Comparison of ENCODE assay signal across 18 cellular contexts in genomic region chr2:201138401-201138970, GRCh38. TPM values are rescaled to one million over a fixed set of nuclear protein-coding genes. Genes with fewer than 3 reads are reported as not detected.
DNase-seq lines count a peak whose midpoint lies in the region; ATAC-seq lines count a peak whose summit lies in the region.
"Had no signal": no experiment of that assay in that cellular context is flagged by ENCODE, and none has a peak within 500 bp of the region (broad histone marks: within the 10 kb centered on the region; RNA-seq: fewer than 3 reads in every experiment).

No MANE protein-coding gene starts in this region.

- H3K27me3 Mint-ChIP-seq in activated T-cell treated with anti-CD3 and anti-CD28 coated beads, Interleukin-2, amount 50 U/mL, for 24 hours, result no peaks in the 10 kb centered on the region
- H3K27me3 Mint-ChIP-seq in activated T-cell treated with anti-CD3 and anti-CD28 coated beads, Interleukin-2, amount 50 U/mL, for 4 hours (ENCODE audit: low read depth), result no peaks in the 10 kb centered on the region
- H3K27me3 Mint-ChIP-seq in immature natural killer cell (ENCODE audit: low read depth in 3 of 3) (peaks cover 0 to 1% (median 0%) of the 10 kb centered on the region in 3 donors), T-cell (no peaks in the 10 kb centered on the region)
- H3K27me3 Mint-ChIP-seq: naive B cell had no signal

- peaks cover 15% of the 10 kb centered on the region for H3K4me1 ChIP-seq in HUES6 (ENCODE audit: control insufficient read depth, insufficient read depth, low read length)

- H3K27ac Mint-ChIP-seq in activated T-cell treated with anti-CD3 and anti-CD28 coated beads, Interleukin-2, amount 50 U/mL, for 24 hours, result peak overlapping the region; percentile 78
- peak overlapping the region in 5 of 6 donors; percentile 9 to 81 (median 69) for H3K27ac Mint-ChIP-seq in immature natural killer cell
- H3K27ac Mint-ChIP-seq in stimulated activated effector memory CD8-positive, alpha-beta T cell treated with anti-CD3 and anti-CD28 coated beads, Interleukin-12 subunit alpha, Interleukin-12 subunit beta, amount 100 ng/mL, for 72 hours, result peak overlapping the region; percentile 83
- H3K27ac Mint-ChIP-seq in T-cell, result peak overlapping the region in 1 of 2 donors; percentile 31

- H3K9me3 ChIP-seq in HUES6 (ENCODE audit: control insufficient read depth, insufficient read depth, low read depth, low read length), result no peaks in the 10 kb centered on the region

- peak overlapping the region; percentile 36 for H3K9ac ChIP-seq in HUES6 (ENCODE audit: low read length)

- H3K4me3 Mint-ChIP-seq in activated T-cell treated with anti-CD3 and anti-CD28 coated beads, Interleukin-2, amount 50 U/mL, for 24 hours, result peak overlapping the region; percentile 37
- no peak overlapping the region for H3K4me3 Mint-ChIP-seq in activated T-cell treated with anti-CD3 and anti-CD28 coated beads, Interleukin-2, amount 50 U/mL, for 4 hours
- H3K4me3 Mint-ChIP-seq in immature natural killer cell, result no peak overlapping the region
- peak overlapping the region; percentile 29 for H3K4me3 Mint-ChIP-seq in stimulated activated effector memory CD8-positive, alpha-beta T cell treated with anti-CD3 and anti-CD28 coated beads, Interleukin-12 subunit alpha, Interleukin-12 subunit beta, amount 100 ng/mL, for 72 hours
- no peak overlapping the region for H3K4me3 Mint-ChIP-seq in T-cell
- H3K4me3 Mint-ChIP-seq: H9 had no signal

- H3K27ac ChIP-seq in HUES6 (ENCODE audit: low read depth, low read length), result no peak overlapping the region
- H3K27ac ChIP-seq: coronary artery, epithelial cell of prostate, SK-N-MC had no signal

- CTCF ChIA-PET in T-cell (lab: Charles Lee), result no interaction called here

- no peak overlapping the region for H3K4me3 ChIP-seq in HUES6 (ENCODE audit: low read depth, low read length)
- H3K4me3 ChIP-seq: coronary artery, SK-N-MC had no signal

- POLR2A ChIA-PET in T-cell (lab: Charles Lee), result no interaction called here

- H3K9me3 Mint-ChIP-seq in activated T-cell treated with anti-CD3 and anti-CD28 coated beads, Interleukin-2, amount 50 U/mL, for 24 hours, result no peaks in the 10 kb centered on the region
- H3K9me3 Mint-ChIP-seq in activated T-cell treated with anti-CD3 and anti-CD28 coated beads, Interleukin-2, amount 50 U/mL, for 4 hours, result no peaks in the 10 kb centered on the region
- H3K9me3 Mint-ChIP-seq in immature natural killer cell (no peaks in the 10 kb centered on the region), T-cell (no peaks in the 10 kb centered on the region)
- no peaks in the 10 kb centered on the region for H3K9me3 Mint-ChIP-seq in stimulated activated effector memory CD8-positive, alpha-beta T cell treated with anti-CD3 and anti-CD28 coated beads, Interleukin-12 subunit alpha, Interleukin-12 subunit beta, amount 100 ng/mL, for 72 hours
- H3K9me3 Mint-ChIP-seq: H9, naive B cell had no signal

- no peaks in the 10 kb centered on the region for H3K27me3 ChIP-seq in HUES6 (ENCODE audit: control insufficient read depth, insufficient read depth, low read length)

- H3K4me1 Mint-ChIP-seq in activated T-cell treated with anti-CD3 and anti-CD28 coated beads, Interleukin-2, amount 50 U/mL, for 24 hours (ENCODE audit: low read depth), result peaks cover 63% of the 10 kb centered on the region
- peaks cover 40% of the 10 kb centered on the region for H3K4me1 Mint-ChIP-seq in activated T-cell treated with anti-CD3 and anti-CD28 coated beads, Interleukin-2, amount 50 U/mL, for 4 hours (ENCODE audit: low read depth)
- H3K4me1 Mint-ChIP-seq in immature natural killer cell (peaks cover 22 to 46% of the 10 kb centered on the region in 2 donors), T-cell (peaks cover 17 to 38% (median 25%) of the 10 kb centered on the region in 3 donors)
- H3K4me1 Mint-ChIP-seq in stimulated activated effector memory CD8-positive, alpha-beta T cell treated with anti-CD3 and anti-CD28 coated beads, Interleukin-12 subunit alpha, Interleukin-12 subunit beta, amount 100 ng/mL, for 72 hours, result peaks cover 58% of the 10 kb centered on the region

- H3K36me3 ChIP-seq in HUES6 (ENCODE audit: control insufficient read depth, insufficient read depth, low read length), result peaks cover 19% of the 10 kb centered on the region

- no peak for DNase-seq in activated T-cell treated with anti-CD3 and anti-CD28 coated beads, Interleukin-2, amount 50 U/mL, for 24 hours
- DNase-seq in activated T-cell treated with anti-CD3 and anti-CD28 coated beads, Interleukin-2, amount 50 U/mL, for 4 hours, result no peak
- DNase-seq in immature natural killer cell, result no peak
- DNase-seq in stimulated activated effector memory CD8-positive, alpha-beta T cell treated with anti-CD3 and anti-CD28 coated beads, Interleukin-12 subunit alpha, Interleukin-12 subunit beta, amount 100 ng/mL, for 72 hours (ENCODE audit: low spot score in 2 of 2), result no peak
- DNase-seq in GDM1 (lab: John Stamatoyannopoulos, UW), result no peak
- DNase-seq in T-cell, result no peak
- DNase-seq: ACHN; activated CD4-positive, alpha-beta T cell treated with anti-CD3 and anti-CD28 coated beads, Interleukin-2, amount 50 U/mL, for 4 hours; activated gamma-delta T cell; H9; naive B cell; NCI-H1092; stimulated activated naive CD4-positive, alpha-beta T cell treated with Interleukin-2 at 50 U/mL for 16 hours had no signal

- peaks cover 95% of the 10 kb centered on the region for H3K36me3 Mint-ChIP-seq in activated T-cell treated with anti-CD3 and anti-CD28 coated beads, Interleukin-2, amount 50 U/mL, for 24 hours (ENCODE audit: low read depth)
- H3K36me3 Mint-ChIP-seq in activated T-cell treated with anti-CD3 and anti-CD28 coated beads, Interleukin-2, amount 50 U/mL, for 4 hours (ENCODE audit: insufficient read depth), result peaks cover 57% of the 10 kb centered on the region
- H3K36me3 Mint-ChIP-seq in immature natural killer cell (peaks cover 30 to 59% (median 39%) of the 10 kb centered on the region in 3 donors), T-cell (peaks cover 53% of the 10 kb centered on the region)
- peaks cover 100% of the 10 kb centered on the region for H3K36me3 Mint-ChIP-seq in stimulated activated effector memory CD8-positive, alpha-beta T cell treated with anti-CD3 and anti-CD28 coated beads, Interleukin-12 subunit alpha, Interleukin-12 subunit beta, amount 100 ng/mL, for 72 hours

- ATAC-seq in activated T-cell treated with anti-CD3 and anti-CD28 coated beads, Interleukin-2, amount 50 U/mL, for 4 hours, result no peak
- no peak for ATAC-seq in stimulated activated effector memory CD8-positive, alpha-beta T cell treated with anti-CD3 and anti-CD28 coated beads, Interleukin-12 subunit alpha, Interleukin-12 subunit beta, amount 100 ng/mL, for 72 hours
- no peak for ATAC-seq in HG03025 (IDR thresholded peaks at IDR 0.05; ENCODE audit: low FRiP score, unreplicated experiment)
- no peak for ATAC-seq in T-cell (replicated peaks in 1 of 4)

RNA-seq across cellular contexts. Expression of gene CFLAR, which starts 22.5 kb away (rescaled TPM):
- total RNA-seq in activated T-cell treated with anti-CD3 and anti-CD28 coated beads, Interleukin-2, amount 50 U/mL, for 4 hours, result 100 to 1,000 TPM; 279 to 340 (median 291) TPM
- polyA plus RNA-seq in immature natural killer cell, result 100 to 1,000 TPM; 167 to 262 (median 242) TPM
- total RNA-seq in T-cell, result 100 to 1,000 TPM; 188 to 217 (median 208) TPM

RNA-seq across cellular contexts. Expression of gene CASP10, which starts 44.5 kb away (rescaled TPM):
- 1 to 10 TPM; 3.4 to 4.8 (median 4.4) TPM for total RNA-seq in activated T-cell treated with anti-CD3 and anti-CD28 coated beads, Interleukin-2, amount 50 U/mL, for 4 hours
- polyA plus RNA-seq in immature natural killer cell, result 10 to 100 TPM; 13.5 to 37.4 (median 19.8) TPM
- total RNA-seq in T-cell, result 10 to 100 TPM; 23.3 to 46.4 (median 29.2) TPM

Comparison
In these comparisons a context has a peak if more than half of its experiments do, and no peak if none do; other contexts are left out.
1. H3K4me3 Mint-ChIP-seq: peak in activated T-cell treated with anti-CD3 and anti-CD28 coated beads, Interleukin-2, amount 50 U/mL, for 24 hours (single experiment) and stimulated activated effector memory CD8-positive, alpha-beta T cell treated with anti-CD3 and anti-CD28 coated beads, Interleukin-12 subunit alpha, Interleukin-12 subunit beta, amount 100 ng/mL, for 72 hours (single experiment); none in activated T-cell treated with anti-CD3 and anti-CD28 coated beads, Interleukin-2, amount 50 U/mL, for 4 hours (single experiment), immature natural killer cell (0 of 5) and T-cell (0 of 3).
2. RNA of gene CASP10, which starts 44.5 kb away (total RNA-seq): 23.3 to 46.4 TPM in T-cell; 3.4 to 4.8 TPM in activated T-cell treated with anti-CD3 and anti-CD28 coated beads, Interleukin-2, amount 50 U/mL, for 4 hours; every median in the first group is over 4 times any median in the second.